Comparison of ENCODE assay signal across 31 cellular contexts in genomic region chr16:84949776-84950436, GRCh38.
"Had no signal": no experiment of that assay in that cellular context is flagged by ENCODE, and none has a peak within 500 bp of the region (broad histone marks: within the 10 kb centered on the region; RNA-seq: fewer than 3 reads in every experiment).

No MANE protein-coding gene starts in this region.

- H3K4me3 ChIP-seq: adrenal gland, ascending aorta, dorsolateral prefrontal cortex, smooth muscle cell, stomach, suprapubic skin, transverse colon, vagina had no signal

- ATAC-seq: activated CD4-positive, alpha-beta T cell treated with anti-CD3 and anti-CD28 coated beads for 36 hours; activated T-cell treated with anti-CD3 and anti-CD28 coated beads, Interleukin-2, amount 50 U/mL, for 4 hours; esophagus mucosa; left ventricle myocardium superior; sciatic nerve; stimulated activated memory B cell treated with anti-CD40 and anti-IgM and Interleukin-4, amounts not matched to agents 10 μg/mL and 1 μg/mL and 100 μg/mL, for 72 hours; WTC11 had no signal

- H3K4me2 ChIP-seq: smooth muscle cell had no signal

- FAIRE-seq: colon, endothelial cell of umbilical vein, frontal cortex had no signal

- H3K27ac ChIP-seq: adrenal gland, ascending aorta, brain microvascular endothelial cell, dorsolateral prefrontal cortex, stomach, suprapubic skin, transverse colon, vagina had no signal

- H3K9me3 ChIP-seq: adrenal gland, ascending aorta, stomach, suprapubic skin, transverse colon, vagina had no signal

- H3K27me3 ChIP-seq: adrenal gland, ascending aorta, brain microvascular endothelial cell, dorsolateral prefrontal cortex, stomach, suprapubic skin, transverse colon, vagina had no signal

- DNase-seq: activated CD4-positive, alpha-beta T cell treated with anti-CD3 and anti-CD28 coated beads for 36 hours; activated CD4-positive, alpha-beta T cell treated with anti-CD3 and anti-CD28 coated beads, Interleukin-2, amount 50 U/mL, for 4 hours; activated CD8-positive, alpha-beta memory T cell treated with anti-CD3 and anti-CD28 coated beads for 24 hours; activated CD8-positive, alpha-beta memory T cell treated with anti-CD3 and anti-CD28 coated beads, Interleukin-2, amount 50 U/mL, for 4 hours; activated naive CD4-positive, alpha-beta T cell; activated T-cell treated with anti-CD3 and anti-CD28 coated beads, Interleukin-2, amount 50 U/mL, for 4 hours; brain microvascular endothelial cell; central memory CD4-positive, alpha-beta T cell; dorsolateral prefrontal cortex; effector memory CD8-positive, alpha-beta T cell; glutamatergic neuron; hippocampal formation; kidney glomerular epithelial cell; left ventricle myocardium superior; mammary epithelial cell; stimulated activated CD4-positive, alpha-beta T cell treated with anti-CD3 and anti-CD28 coated beads, Interleukin-15, amount 100 ng/mL, for 24 hours; stomach; T1000; transverse colon had no signal

- H3K36me3 ChIP-seq: adrenal gland, ascending aorta, brain microvascular endothelial cell, stomach, suprapubic skin, transverse colon, vagina had no signal
